ENCODE assay signal across 23 cellular contexts in the genomic region with DNA sequence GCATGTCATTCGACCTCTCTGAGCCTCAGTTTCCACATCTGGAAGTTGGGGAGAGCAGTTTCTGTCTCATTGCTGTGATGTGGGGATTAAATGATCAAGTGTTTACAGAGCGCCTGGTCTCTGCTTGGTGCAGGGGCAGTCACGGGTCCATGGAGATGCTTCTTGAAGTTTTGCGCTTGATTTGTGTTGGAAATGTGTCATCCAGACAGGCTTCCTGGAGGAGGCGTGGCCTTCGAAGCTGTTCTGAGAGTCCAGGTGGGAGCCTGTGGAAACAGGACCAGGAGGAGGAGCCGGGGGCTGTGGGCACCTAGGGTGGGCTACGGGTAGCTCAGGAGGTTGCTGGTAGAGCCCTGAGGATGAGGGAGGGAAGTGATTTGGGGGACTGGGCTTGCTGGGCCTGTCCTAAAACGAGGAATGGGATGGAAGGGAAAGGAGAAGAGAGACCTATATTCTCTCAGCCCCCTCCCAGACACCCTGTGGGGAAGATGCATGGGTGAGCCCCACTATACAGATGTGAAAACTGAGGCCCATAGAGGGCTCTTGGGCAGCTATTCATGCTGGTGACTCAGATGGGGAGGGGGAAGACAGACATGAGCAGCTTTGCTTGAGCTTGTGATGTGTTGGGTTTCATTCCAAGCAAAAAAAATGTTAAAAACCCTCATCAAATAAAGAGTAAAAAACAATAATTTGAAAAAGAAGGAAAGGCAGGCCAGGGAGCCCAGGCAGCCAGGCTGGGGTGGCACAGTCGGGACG.
"Had no signal": no experiment of that assay in that cellular context is flagged by ENCODE, and none has a peak within 500 bp of the region (broad histone marks: within the 10 kb centered on the region; RNA-seq: fewer than 3 reads in every experiment).

No MANE protein-coding gene starts in this region.

- H3K36me3 ChIP-seq: adrenal gland, transverse colon had no signal

- DNase-seq: activated CD4-positive, alpha-beta memory T cell treated with anti-CD3 and anti-CD28 coated beads, Interleukin-2, amount 10 ng/mL, durations not matched to agents 7 days and 5 days; activated CD4-positive, alpha-beta T cell treated with anti-CD3 and anti-CD28 coated beads for 4 hours; activated effector memory CD4-positive, alpha-beta T cell treated with Interleukin-2 at 50 U/mL for 16 hours; activated naive CD4-positive, alpha-beta T cell treated with anti-CD3 and anti-CD28 coated beads, Interleukin-2, amount 50 U/mL, for 16 hours; activated T-cell treated with anti-CD3 and anti-CD28 coated beads, Interleukin-2, amount 50 U/mL, for 4 hours; adrenal gland; central memory CD4-positive, alpha-beta T cell; effector CD4-positive, alpha-beta T cell; head of caudate nucleus; immature natural killer cell; left cardiac atrium; naive thymus-derived CD8-positive, alpha-beta T cell; posterior cingulate gyrus; small intestine; stimulated activated CD4-positive, alpha-beta T cell treated with anti-CD3 and anti-CD28 coated beads, Interleukin-4, amount 100 ng/mL, for 24 hours; stimulated activated naive CD4-positive, alpha-beta T cell; substantia nigra; T-helper 2 cell had no signal

- ATAC-seq: activated T-cell treated with anti-CD3 and anti-CD28 coated beads, Interleukin-2, amount 50 U/mL, for 4 hours; left cardiac atrium; naive thymus-derived CD8-positive, alpha-beta T cell; WTC11 had no signal

- H3K27ac ChIP-seq: adrenal gland, coronary artery, epithelial cell of prostate, transverse colon had no signal

- H3K27ac Mint-ChIP-seq: activated CD4-positive, alpha-beta memory T cell treated with anti-CD3 and anti-CD28 coated beads, Interleukin-2, amount 10 ng/mL, durations not matched to agents 7 days and 5 days; immature natural killer cell; WTC11 had no signal

- H3K9me3 ChIP-seq: adrenal gland, transverse colon had no signal

- H3K36me3 Mint-ChIP-seq: immature natural killer cell; naive thymus-derived CD8-positive, alpha-beta T cell; WTC11 had no signal

- H3K9me3 Mint-ChIP-seq: activated CD4-positive, alpha-beta memory T cell treated with anti-CD3 and anti-CD28 coated beads, Interleukin-2, amount 10 ng/mL, durations not matched to agents 7 days and 5 days; activated T-cell treated with anti-CD3 and anti-CD28 coated beads, Interleukin-2, amount 50 U/mL, for 4 hours; naive thymus-derived CD8-positive, alpha-beta T cell; WTC11 had no signal

- H3K4me3 Mint-ChIP-seq: activated CD4-positive, alpha-beta memory T cell treated with anti-CD3 and anti-CD28 coated beads, Interleukin-2, amount 10 ng/mL, durations not matched to agents 7 days and 5 days; activated T-cell treated with anti-CD3 and anti-CD28 coated beads, Interleukin-2, amount 50 U/mL, for 4 hours; immature natural killer cell; naive thymus-derived CD8-positive, alpha-beta T cell; WTC11 had no signal

- H3K4me3 ChIP-seq: adrenal gland, coronary artery, lung, transverse colon had no signal

- H3K4me1 Mint-ChIP-seq: activated CD4-positive, alpha-beta memory T cell treated with anti-CD3 and anti-CD28 coated beads, Interleukin-2, amount 10 ng/mL, durations not matched to agents 7 days and 5 days; immature natural killer cell had no signal

- H3K27me3 ChIP-seq: adrenal gland, transverse colon had no signal

- H3K4me1 ChIP-seq: adrenal gland had no signal
